5 cellular contexts compared by ENCODE assay signal in genomic region chr4:100244347-100244746, GRCh38. TPM values are rescaled to one million over a fixed set of nuclear protein-coding genes. Genes with fewer than 3 reads are reported as not detected.
"Had no signal": no experiment of that assay in that cellular context is flagged by ENCODE, and none has a peak within 500 bp of the region (broad histone marks: within the 10 kb centered on the region; RNA-seq: fewer than 3 reads in every experiment).

No MANE protein-coding gene starts in this region.

- H3K27ac Mint-ChIP-seq: GM23338 had no signal

- H3K4me3 Mint-ChIP-seq: GM23338, H9 had no signal

- H3K4me2 ChIP-seq: GM23338 had no signal

- ATAC-seq: GM23338 had no signal

- H3K4me3 ChIP-seq: GM23338 had no signal

- H2AFZ ChIP-seq: GM23338 had no signal

- DNase-seq: H9, HCEC 1CT, IMR-90 had no signal

RNA-seq across cellular contexts. Expression of gene DDIT4L, which starts 54.1 kb away (rescaled TPM):
- total RNA-seq: HT-29 had no signal
